ENCODE assay signal across 7 cellular contexts in genomic region chr7:96563409-96563808, GRCh38.
"Had no signal": no experiment of that assay in that cellular context is flagged by ENCODE, and none has a peak within 500 bp of the region (broad histone marks: within the 10 kb centered on the region; RNA-seq: fewer than 3 reads in every experiment).

No MANE protein-coding gene starts in this region.

- H2AFZ ChIP-seq: GM23248 had no signal

- H3K9ac ChIP-seq: GM23248 had no signal

- H3K4me3 ChIP-seq: GM23248 had no signal

- DNase-seq: GM23248, GOT3, H9, HCEC 1CT, KG1 had no signal

- FAIRE-seq: H54 had no signal

- H3K27ac ChIP-seq: GM23248, HL-60 had no signal
